11 cellular contexts compared by ENCODE assay signal in the genomic region with DNA sequence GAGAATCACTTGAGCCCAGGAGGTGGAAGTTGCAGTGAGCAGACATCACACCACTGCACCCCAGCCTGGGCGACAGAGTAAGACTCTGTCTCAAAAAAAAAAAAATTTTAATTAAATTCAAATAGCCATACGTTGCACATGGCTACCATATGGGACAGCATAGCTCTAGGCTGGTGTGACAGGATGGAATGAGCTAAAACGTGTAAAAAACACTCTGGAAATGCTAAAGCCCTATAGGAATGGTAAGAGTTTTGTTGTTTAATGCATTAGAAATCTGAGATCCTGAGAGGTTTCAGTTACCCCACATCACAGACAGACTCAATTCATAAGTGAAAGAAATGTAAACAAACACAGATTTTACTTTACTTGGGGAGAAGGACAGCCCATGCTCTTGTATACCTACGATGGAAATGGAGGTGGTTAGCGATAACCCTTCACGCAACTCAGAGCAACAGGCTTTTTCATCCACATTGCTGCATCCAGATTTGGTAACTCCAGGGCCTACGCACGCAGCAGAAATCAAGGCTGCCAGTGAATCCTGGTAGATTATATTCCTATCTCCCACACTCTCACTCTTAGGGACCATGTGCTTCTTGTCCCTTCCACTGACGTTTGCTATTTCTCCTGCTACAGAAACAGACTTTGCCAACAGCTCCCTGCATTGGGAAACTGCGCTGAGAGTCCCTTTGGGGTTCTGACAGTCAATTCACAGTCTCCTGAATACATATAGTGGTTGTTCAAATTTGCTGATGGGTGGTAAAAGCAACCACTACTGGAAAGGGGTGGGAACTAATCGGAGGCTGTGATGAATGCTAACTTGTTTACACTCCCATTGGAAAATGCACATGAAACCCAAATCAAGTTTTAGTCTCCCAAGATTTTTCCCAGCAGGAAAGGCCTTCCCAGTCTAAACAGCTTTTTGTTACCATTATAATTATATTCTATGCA. TPM values are rescaled to one million over a fixed set of nuclear protein-coding genes. Genes with fewer than 3 reads are reported as not detected.
DNase-seq lines count a peak whose midpoint lies in the region; ATAC-seq and TF ChIP-seq lines count a peak whose summit lies in the region.
"Had no signal": no experiment of that assay in that cellular context is flagged by ENCODE, and none has a peak within 500 bp of the region (broad histone marks: within the 10 kb centered on the region; RNA-seq: fewer than 3 reads in every experiment).

No MANE protein-coding gene starts in this region.

- no peak for TF ChIP-seq POLR2A in right lobe of liver (IDR thresholded peaks at IDR 0.05)

- intact Hi-C loops in right lobe of liver (cut with DNase I), result no loop called here
- intact Hi-C loops in activated T-helper 2 cell treated with anti-CD3 and anti-CD28 coated beads, Interferon-gamma antibody, Interleukin-2, Interleukin-4, amounts not matched to agents 10 μg/mL and 5 μg/mL and 100 μg/mL, durations not matched to agents 14 hours and 24 hours and 36 hours (cut with micrococcal nuclease), result loop anchor here (5.0 kb wide), 1 partner anchor 37 kb away; no protein-coding TSS in a partner anchor

- POLR2A ChIA-PET in HEK293 (lab: Yijun Ruan, JAX), result interaction anchor here (1.0 to 1.5 kb wide), 3 partner anchors 9 to 59 kb away, joined by 3 to 5 read pairs (median 5); no protein-coding TSS in a partner anchor

- no peaks in the 10 kb centered on the region for H3K27me3 Mint-ChIP-seq in stimulated activated memory B cell treated with anti-CD40 and anti-IgM and Interleukin-4, amounts not matched to agents 10 μg/mL and 1 μg/mL and 100 μg/mL, for 72 hours
- peaks cover 2% of the 10 kb centered on the region for H3K27me3 Mint-ChIP-seq in activated T-helper 2 cell treated with anti-CD3 and anti-CD28 coated beads, Interferon-gamma antibody, Interleukin-2, Interleukin-4, amounts not matched to agents 10 μg/mL and 5 μg/mL and 100 μg/mL, durations not matched to agents 14 hours and 24 hours and 36 hours (ENCODE audit: low read depth)

- WGBS in right lobe of liver (ENCODE audit: insufficient coverage, low coverage, low lambda C conversion rate, missing lambda C conversion rate), result 86% methylated on average over 7 of the region's 11 CpGs

- H3K27ac ChIP-seq in HEK293 (ENCODE audit: extremely low read depth, low read depth, low read length) (peak overlapping the region; percentile 46), right lobe of liver (peak overlapping the region in 2 of 3 donors; percentile 6 to 22), substantia nigra (ENCODE audit: low read depth, low read length, poor library complexity, severe bottlenecking) (no peak overlapping the region), SJCRH30 (no peak overlapping the region)
- H3K27ac ChIP-seq: RWPE1 had no signal

- DNase-seq in adipocyte (ENCODE audit: low read depth) (no peak), right lobe of liver (no peak), substantia nigra (lab: John Stamatoyannopoulos, UW) (no peak), SJCRH30 (no peak), GM20000 (ENCODE audit: low spot score) (no peak)
- DNase-seq in activated T-helper 2 cell treated with anti-CD3 and anti-CD28 coated beads, Interferon-gamma antibody, Interleukin-2, Interleukin-4, amounts not matched to agents 10 μg/mL and 5 μg/mL and 100 μg/mL, durations not matched to agents 14 hours and 24 hours and 36 hours (ENCODE audit: low spot score), result no peak
- DNase-seq: activated CD4-positive, alpha-beta T cell treated with anti-CD3 and anti-CD28 coated beads for 4 hours; NCI-H187 had no signal

- H3K4me3 Mint-ChIP-seq in stimulated activated memory B cell treated with anti-CD40 and anti-IgM and Interleukin-4, amounts not matched to agents 10 μg/mL and 1 μg/mL and 100 μg/mL, for 72 hours, result no peak overlapping the region
- H3K4me3 Mint-ChIP-seq in activated T-helper 2 cell treated with anti-CD3 and anti-CD28 coated beads, Interferon-gamma antibody, Interleukin-2, Interleukin-4, amounts not matched to agents 10 μg/mL and 5 μg/mL and 100 μg/mL, durations not matched to agents 14 hours and 24 hours and 36 hours (ENCODE audit: low read depth), result no peak overlapping the region

- peaks cover 27% of the 10 kb centered on the region for H3K36me3 Mint-ChIP-seq in stimulated activated memory B cell treated with anti-CD40 and anti-IgM and Interleukin-4, amounts not matched to agents 10 μg/mL and 1 μg/mL and 100 μg/mL, for 72 hours
- peaks cover 44% of the 10 kb centered on the region for H3K36me3 Mint-ChIP-seq in activated T-helper 2 cell treated with anti-CD3 and anti-CD28 coated beads, Interferon-gamma antibody, Interleukin-2, Interleukin-4, amounts not matched to agents 10 μg/mL and 5 μg/mL and 100 μg/mL, durations not matched to agents 14 hours and 24 hours and 36 hours (ENCODE audit: low read depth)

- no peaks in the 10 kb centered on the region for H3K9me3 Mint-ChIP-seq in stimulated activated memory B cell treated with anti-CD40 and anti-IgM and Interleukin-4, amounts not matched to agents 10 μg/mL and 1 μg/mL and 100 μg/mL, for 72 hours
- H3K9me3 Mint-ChIP-seq in activated T-helper 2 cell treated with anti-CD3 and anti-CD28 coated beads, Interferon-gamma antibody, Interleukin-2, Interleukin-4, amounts not matched to agents 10 μg/mL and 5 μg/mL and 100 μg/mL, durations not matched to agents 14 hours and 24 hours and 36 hours, result no peaks in the 10 kb centered on the region

- H3K4me3 ChIP-seq in HEK293 (ENCODE audit: low read depth, low read length), result no peak overlapping the region
- H3K4me3 ChIP-seq in adipocyte (ENCODE audit: low read length), result peak overlapping the region; percentile 96
- H3K4me3 ChIP-seq in right lobe of liver, result no peak overlapping the region
- no peak overlapping the region for H3K4me3 ChIP-seq in SJCRH30

- peaks cover 0 to 4% of the 10 kb centered on the region in 2 experiments; a peak in 1 of 3 replicates for H3K36me3 ChIP-seq in HEK293 (ENCODE audit: control insufficient read depth in 2 of 2, insufficient read depth in 1 of 2, low read length in 2 of 2)
- no peaks in the 10 kb centered on the region for H3K36me3 ChIP-seq in adipocyte (ENCODE audit: control insufficient read depth, insufficient read depth, low read length, severe bottlenecking)
- no peaks in the 10 kb centered on the region for H3K36me3 ChIP-seq in right lobe of liver
- no peaks in the 10 kb centered on the region for H3K36me3 ChIP-seq in SJCRH30

- peak overlapping the region; percentile 72 for H3K9ac ChIP-seq in adipocyte (ENCODE audit: low read length)

- H3K27me3 ChIP-seq in adipocyte (replicated peaks; ENCODE audit: control insufficient read depth, insufficient read depth, low read length), result no peaks in the 10 kb centered on the region
- no peaks in the 10 kb centered on the region for H3K27me3 ChIP-seq in right lobe of liver
- H3K27me3 ChIP-seq in SJCRH30, result no peaks in the 10 kb centered on the region

- peak overlapping the region; percentile 23 for H3K27ac Mint-ChIP-seq in stimulated activated memory B cell treated with anti-CD40 and anti-IgM and Interleukin-4, amounts not matched to agents 10 μg/mL and 1 μg/mL and 100 μg/mL, for 72 hours
- H3K27ac Mint-ChIP-seq in activated T-helper 2 cell treated with anti-CD3 and anti-CD28 coated beads, Interferon-gamma antibody, Interleukin-2, Interleukin-4, amounts not matched to agents 10 μg/mL and 5 μg/mL and 100 μg/mL, durations not matched to agents 14 hours and 24 hours and 36 hours, result no peak overlapping the region

- ATAC-seq in right lobe of liver, result no peak
- no peak for ATAC-seq in stimulated activated memory B cell treated with anti-CD40 and anti-IgM and Interleukin-4, amounts not matched to agents 10 μg/mL and 1 μg/mL and 100 μg/mL, for 72 hours

- H3K9me3 ChIP-seq in HEK293 (ENCODE audit: control insufficient read depth, insufficient read depth, low read depth, low read length) (no peaks in the 10 kb centered on the region), adipocyte (ENCODE audit: control insufficient read depth, low read length) (no peaks in the 10 kb centered on the region), right lobe of liver (no peaks in the 10 kb centered on the region), SJCRH30 (replicated peaks) (no peaks in the 10 kb centered on the region)

- CTCF ChIA-PET in HEK293 (lab: Yijun Ruan, JAX), result interaction anchor here (0.7 to 4.3 kb wide), 5 partner anchors 9 to 63 kb away, joined by 3 to 41 read pairs (median 4); no protein-coding TSS in a partner anchor

- peaks cover 66% of the 10 kb centered on the region for H3K4me1 Mint-ChIP-seq in stimulated activated memory B cell treated with anti-CD40 and anti-IgM and Interleukin-4, amounts not matched to agents 10 μg/mL and 1 μg/mL and 100 μg/mL, for 72 hours
- H3K4me1 Mint-ChIP-seq in activated T-helper 2 cell treated with anti-CD3 and anti-CD28 coated beads, Interferon-gamma antibody, Interleukin-2, Interleukin-4, amounts not matched to agents 10 μg/mL and 5 μg/mL and 100 μg/mL, durations not matched to agents 14 hours and 24 hours and 36 hours (ENCODE audit: low read depth), result peaks cover 48% of the 10 kb centered on the region

- H3K4me1 ChIP-seq in HEK293 (ENCODE audit: control insufficient read depth, insufficient read depth, low read length), result peaks cover 18% of the 10 kb centered on the region
- H3K4me1 ChIP-seq in adipocyte (ENCODE audit: control insufficient read depth, insufficient read depth, low read length), result peaks cover 66% of the 10 kb centered on the region
- peaks cover 0 to 50% (median 18%) of the 10 kb centered on the region in 4 donors for H3K4me1 ChIP-seq in right lobe of liver
- peaks cover 44% of the 10 kb centered on the region for H3K4me1 ChIP-seq in SJCRH30

- TF ChIP-seq CTCF in HEK293 (tag by site-specific recombination; IDR thresholded peaks at IDR 0.05), result no peak
- no peak for TF ChIP-seq CTCF in right lobe of liver (IDR thresholded peaks at IDR 0.05)
- TF ChIP-seq CTCF in GM20000 (IDR thresholded peaks at IDR 0.05; ENCODE audit: extremely low read depth, missing control alignments), result no peak

TF ChIP-seq in HEK293, 187 proteins besides CTCF, POLR2A, EP300 and RAD21 (continues in another document):
- TF ChIP-seq ZBTB48 (tag by site-specific recombination; IDR thresholded peaks at IDR 0.05) (peak; percentile 75), GFI1B (tag by site-specific recombination; IDR thresholded peaks at IDR 0.05) (0 out of 2 replicates have a peak, but pooled peaks have one; percentile 43), TCF7L2 (IDR thresholded peaks at IDR 0.05; ENCODE audit: borderline replicate concordance, low read depth, low read length) (no peak), ZNF48 (tag by site-specific recombination; IDR thresholded peaks at IDR 0.05) (no peak), ZNF571 (tag by site-specific recombination; IDR thresholded peaks at IDR 0.05) (no peak), ZNF560 (tag by site-specific recombination; IDR thresholded peaks at IDR 0.05; ENCODE audit: borderline replicate concordance) (no peak)

RNA-seq across cellular contexts. Expression of gene SH3BP5, which starts 3.1 kb away (rescaled TPM):
- total RNA-seq in right lobe of liver, result 10 to 100 TPM in 4 of 6 experiments, 1 to 10 TPM in 2; 8.9 to 19.2 (median 13.8) TPM
- 14.8 and 15.0 TPM in 2 replicates for total RNA-seq in activated T-helper 2 cell treated with anti-CD3 and anti-CD28 coated beads, Interferon-gamma antibody, Interleukin-2, Interleukin-4, amounts not matched to agents 10 μg/mL and 5 μg/mL and 100 μg/mL, durations not matched to agents 14 hours and 24 hours and 36 hours
- 8.1 and 8.5 TPM in 2 replicates for total RNA-seq in SJCRH30 (2014; rRNA removed; shearing (Covaris generic))

Comparison
In these comparisons a context has a peak if more than half of its experiments do, and no peak if none do; other contexts are left out.
1. H3K27ac ChIP-seq: peak in HEK293 (single experiment) and right lobe of liver (2 of 3); none in substantia nigra (single experiment) and SJCRH30 (single experiment).